ENCODE assay signal across 2 cellular contexts in genomic region chr5:143552680-143553079, GRCh38.
TF ChIP-seq lines count a peak whose summit lies in the region.

No MANE protein-coding gene starts in this region.

TF ChIP-seq in IMR-90, 13 proteins besides CTCF, POLR2A, EP300 and RAD21:
- no peak for TF ChIP-seq NFE2L2 (IDR thresholded peaks at IDR 0.05; ENCODE audit: low read depth, low read length)
- no peak for TF ChIP-seq CEBPB (IDR thresholded peaks at IDR 0.05; ENCODE audit: low read depth, low read length)
- no peak for TF ChIP-seq MXI1 (IDR thresholded peaks at IDR 0.05; ENCODE audit: borderline replicate concordance, low read depth, low read length)
- TF ChIP-seq BHLHE40 (IDR thresholded peaks at IDR 0.05; ENCODE audit: low read depth, low read length), result no peak
- TF ChIP-seq MAZ (IDR thresholded peaks at IDR 0.05; ENCODE audit: borderline replicate concordance, low read depth, low read length), result no peak
- no peak for TF ChIP-seq RCOR1 (IDR thresholded peaks at IDR 0.05; ENCODE audit: insufficient replicate concordance, low read length)
- TF ChIP-seq RFX5 (IDR thresholded peaks at IDR 0.05; ENCODE audit: low read depth, low read length), result no peak
- TF ChIP-seq CHD1 (IDR thresholded peaks at IDR 0.05; ENCODE audit: low read depth, low read length), result no peak
- no peak for TF ChIP-seq SMC3 (IDR thresholded peaks at IDR 0.05; ENCODE audit: low read depth, low read length)
- no peak for TF ChIP-seq MAFK (IDR thresholded peaks at IDR 0.05; ENCODE audit: low read depth, low read length)
- no peak for TF ChIP-seq USF2 (IDR thresholded peaks at IDR 0.05; ENCODE audit: low read depth, low read length)
- TF ChIP-seq ELK1 (IDR thresholded peaks at IDR 0.05; ENCODE audit: borderline replicate concordance, low read depth, low read length), result no peak
- TF ChIP-seq FOS (IDR thresholded peaks at IDR 0.05; ENCODE audit: low read depth, low read length), result no peak

TF ChIP-seq in GM12878, 131 proteins besides CTCF, POLR2A, EP300 and RAD21:
- no peak for TF ChIP-seq NR2C2 (IDR thresholded peaks at IDR 0.05; ENCODE audit: borderline replicate concordance, control insufficient read depth, insufficient read length, low read depth)
- no peak for TF ChIP-seq MAX (IDR thresholded peaks at IDR 0.05; ENCODE audit: low read depth, low read length)
- no peak for TF ChIP-seq GABPA (IDR thresholded peaks at IDR 0.05; ENCODE audit: low read depth)
- TF ChIP-seq SRF (IDR thresholded peaks at IDR 0.05; ENCODE audit: low read depth in 2 of 2, low read length in 2 of 2), result no peak
- TF ChIP-seq RBBP5 (conservative IDR thresholded peaks at IDR 0.05), result no peak
